Comparison of ENCODE assay signal across 1 cellular context in genomic region chr2:32901313-32901712, GRCh38.
TF ChIP-seq lines count a peak whose summit lies in the region.

No MANE protein-coding gene starts in this region.

TF ChIP-seq in K562, 482 proteins besides CTCF, POLR2A, EP300 and RAD21 (continued from another document):
- TF ChIP-seq MAX (CRISPR knock-in tag; IDR thresholded peaks at IDR 0.05) (peak; percentile 38; the same call in 1 of the 2 replicates), CBX3 (IDR thresholded peaks at IDR 0.05; ENCODE audit: borderline replicate concordance in 1 of 2, low read length in 2 of 2) (peak in 1 of 2 experiments; percentile 72; a peak in 1 of 3 replicates), CSDE1 (IDR thresholded peaks at IDR 0.05) (no peak), ZNF316 (IDR thresholded peaks at IDR 0.05) (no peak), KLF1 (tag; IDR thresholded peaks at IDR 0.05) (0 out of 2 replicates have a peak, but pooled peaks have one; percentile 23), PTBP1 (IDR thresholded peaks at IDR 0.05; ENCODE audit: low read depth, low read length) (no peak), ZNF584 (CRISPR knock-in tag; IDR thresholded peaks at IDR 0.05; ENCODE audit: low read depth) (no peak), ZNF707 (CRISPR knock-in tag; conservative IDR thresholded peaks at IDR 0.05) (no peak), CEBPG (CRISPR knock-in tag; IDR thresholded peaks at IDR 0.05) (peak; percentile 35; the same call in 1 of the 2 replicates), CEBPG (tag; conservative IDR thresholded peaks at IDR 0.05 in 1 of 2, IDR thresholded peaks at IDR 0.05 in 1 of 2) (no peak), CHCHD3 (CRISPR knock-in tag; IDR thresholded peaks at IDR 0.05) (no peak), NKRF (IDR thresholded peaks at IDR 0.05; ENCODE audit: borderline replicate concordance) (no peak), ZNF75A (CRISPR knock-in tag; IDR thresholded peaks at IDR 0.05) (no peak), ESRRA (IDR thresholded peaks at IDR 0.05; ENCODE audit: borderline replicate concordance, low read depth) (0 out of 2 replicates have a peak, but pooled peaks have one; percentile 36), BCOR (IDR thresholded peaks at IDR 0.05) (peak; percentile 88), LARP7 (IDR thresholded peaks at IDR 0.05) (no peak), TFE3 (CRISPR knock-in tag; IDR thresholded peaks at IDR 0.05) (peak; percentile 61), CAMTA2 (CRISPR knock-in tag; conservative IDR thresholded peaks at IDR 0.05) (no peak), GATAD2B (IDR thresholded peaks at IDR 0.05; ENCODE audit: borderline replicate concordance) (no peak), CBX5 (IDR thresholded peaks at IDR 0.05; ENCODE audit: borderline replicate concordance, low read depth) (no peak), KDM1A (IDR thresholded peaks at IDR 0.05) (peak; percentile 57 to 84), CHD4 (IDR thresholded peaks at IDR 0.05; ENCODE audit: insufficient read depth, insufficient replicate concordance, low read depth, low read length, poor library complexity, severe bottlenecking) (peak; percentile 80), RBM25 (IDR thresholded peaks at IDR 0.05; ENCODE audit: low read depth, low read length, severe bottlenecking) (peak; percentile 67), FOSL1 (tag; conservative IDR thresholded peaks at IDR 0.05) (no peak), MEF2D (tag; conservative IDR thresholded peaks at IDR 0.05; ENCODE audit: low read depth) (no peak), NFE2L1 (tag; IDR thresholded peaks at IDR 0.05; ENCODE audit: borderline replicate concordance, low read depth) (no peak), NCOA1 (IDR thresholded peaks at IDR 0.05; ENCODE audit: low read depth) (no peak), RAD51 (IDR thresholded peaks at IDR 0.05; ENCODE audit: borderline replicate concordance, low read depth) (peak; percentile 71), USF2 (CRISPR knock-in tag; IDR thresholded peaks at IDR 0.05) (peak; percentile 61), USF1 (CRISPR knock-in tag; IDR thresholded peaks at IDR 0.05) (peak; percentile 66), ADNP (tag; IDR thresholded peaks at IDR 0.05) (peak; percentile 81), E4F1 (CRISPR knock-in tag; IDR thresholded peaks at IDR 0.05; ENCODE audit: borderline replicate concordance) (no peak), NFE2 (IDR thresholded peaks at IDR 0.05; ENCODE audit: low read depth) (peak; percentile 26; the same call in 1 of the 2 replicates), ZNF785 (CRISPR knock-in tag; IDR thresholded peaks at IDR 0.05) (no peak)
